ENCODE assay signal across 10 cellular contexts in genomic region chr11:46348566-46348981, GRCh38. TPM values are rescaled to one million over a fixed set of nuclear protein-coding genes. Genes with fewer than 3 reads are reported as not detected.
DNase-seq lines count a peak whose midpoint lies in the region; ATAC-seq and TF ChIP-seq lines count a peak whose summit lies in the region.
"Had no signal": no experiment of that assay in that cellular context is flagged by ENCODE, and none has a peak within 500 bp of the region (broad histone marks: within the 10 kb centered on the region; RNA-seq: fewer than 3 reads in every experiment).

No MANE protein-coding gene starts in this region.

- TF ChIP-seq CTCF in ascending aorta (IDR thresholded peaks at IDR 0.05) (no peak), right lobe of liver (IDR thresholded peaks at IDR 0.05) (no peak), transverse colon (IDR thresholded peaks at IDR 0.05) (no peak)

- H3K36me3 ChIP-seq in ascending aorta (no peaks in the 10 kb centered on the region), right lobe of liver (no peaks in the 10 kb centered on the region), transverse colon (no peaks in the 10 kb centered on the region)

- TF ChIP-seq POLR2A in right lobe of liver (IDR thresholded peaks at IDR 0.05), result no peak
- TF ChIP-seq POLR2A in transverse colon (IDR thresholded peaks at IDR 0.05), result no peak

- intact Hi-C loops in ascending aorta (cut with DNase I), result loop anchor here (5.0 kb wide), 2 partner anchors 189 to 226 kb away; partner anchors contain the start of gene PHF21A
- intact Hi-C loops in right lobe of liver (cut with DNase I), result no loop called here
- intact Hi-C loops in transverse colon (cut with DNase I; ENCODE audit: low total_unique reads), result no loop called here

- H3K9me3 ChIP-seq in ascending aorta (no peaks in the 10 kb centered on the region), right lobe of liver (no peaks in the 10 kb centered on the region), transverse colon (no peaks in the 10 kb centered on the region)

- DNase-seq in activated T-cell treated with anti-CD3 and anti-CD28 coated beads for 4 hours (peak; percentile 25), ascending aorta (ENCODE audit: low spot score in 2 of 2) (no peak), right lobe of liver (no peak), transverse colon (peak; percentile 39), GM19240 (ENCODE audit: insufficient read length, low spot score) (no peak), NCI-H510A (lab: John Stamatoyannopoulos, UW) (no peak)
- DNase-seq in activated T-cell treated with anti-CD3 and anti-CD28 coated beads, Interleukin-2, amount 50 U/mL, for 1 hour, result no peak

- no peak for TF ChIP-seq EP300 in transverse colon (IDR thresholded peaks at IDR 0.05; ENCODE audit: low read depth)

- in situ Hi-C loops in transverse colon (cut with MboI; ENCODE audit: low pct_ligation_motif_present in 1 of 4, low pct_unique_long_range_greater_than_20kb in 1 of 4, low sequenced_read_pairs in 3 of 4), result no loop called here

- peak overlapping the region; percentile 73 to 96 for H3K4me3 ChIP-seq in ascending aorta
- peak overlapping the region; percentile 71 to 82 (median 75) for H3K4me3 ChIP-seq in right lobe of liver
- H3K4me3 ChIP-seq in transverse colon, result peak overlapping the region; percentile 65 to 86 (median 71)

- 19% methylated on average over 3 of the region's 9 CpGs for WGBS in right lobe of liver (ENCODE audit: insufficient coverage, low coverage, low lambda C conversion rate, missing lambda C conversion rate)
- 30% methylated on average over 8 of the region's 9 CpGs; no CpG with 5 or more reads in 1 of the 2 donors for WGBS in transverse colon (ENCODE audit: low coverage in 1 of 2), 2 donors

- H3K4me1 ChIP-seq in ascending aorta (peaks cover 9 to 14% of the 10 kb centered on the region in 2 donors), right lobe of liver (peaks cover 0 to 14% (median 5%) of the 10 kb centered on the region in 4 donors), transverse colon (peaks cover 16 to 39% (median 26%) of the 10 kb centered on the region in 4 donors)

- H3K27me3 ChIP-seq in ascending aorta (no peaks in the 10 kb centered on the region), right lobe of liver (no peaks in the 10 kb centered on the region), transverse colon (no peaks in the 10 kb centered on the region)

- ATAC-seq in right lobe of liver, result no peak
- no peak for ATAC-seq in GM18907 (IDR thresholded peaks at IDR 0.05; ENCODE audit: unreplicated experiment)

- H3K27ac ChIP-seq in ascending aorta (no peak overlapping the region), right lobe of liver (peak overlapping the region in 1 of 3 donors; percentile 13), transverse colon (peak overlapping the region; percentile 6 to 76 (median 72))

RNA-seq across cellular contexts. Expression of gene DGKZ, which starts 1.3 kb away (rescaled TPM):
- 123 TPM for total RNA-seq in ascending aorta
- total RNA-seq in right lobe of liver, result 10 to 100 TPM; 10.7 to 57.9 (median 16.0) TPM
- total RNA-seq in transverse colon, result 100 to 1,000 TPM in 1 of 4 donors, 10 to 100 TPM in 3; 56.4 to 105 (median 67.7) TPM

RNA-seq across cellular contexts. Expression of gene MDK, which starts 32.9 kb away (rescaled TPM):
- 93.3 TPM for total RNA-seq in ascending aorta
- 1 to 10 TPM in 5 of 6 experiments, under 1 TPM in 1; 0.35 to 6.4 (median 4.2) TPM for total RNA-seq in right lobe of liver
- 100 to 1,000 TPM in 3 of 4 donors, 10 to 100 TPM in 1; 34.4 to 309 (median 180) TPM for total RNA-seq in transverse colon

RNA-seq across cellular contexts. Expression of gene CHRM4, which starts 43.0 kb away (rescaled TPM):
- total RNA-seq in ascending aorta (not detected), right lobe of liver (not detected), transverse colon (1 to 10 TPM in 1 of 4 donors, under 1 TPM in 1, not detected in 2; 0.82 to 3.3 TPM)
- total RNA-seq: lung microvascular endothelial cell, RPMI7951 had no signal

Comparison
In these comparisons a context has a peak if more than half of its experiments do, and no peak if none do; other contexts are left out.
1. DNase-seq: peak in activated T-cell treated with anti-CD3 and anti-CD28 coated beads for 4 hours (single experiment) and transverse colon (single experiment); none in activated T-cell treated with anti-CD3 and anti-CD28 coated beads, Interleukin-2, amount 50 U/mL, for 1 hour (single experiment), ascending aorta (0 of 2), right lobe of liver (0 of 3), GM19240 (single experiment) and NCI-H510A (single experiment).
2. H3K27ac ChIP-seq: peak in transverse colon (4 of 4); none in ascending aorta (0 of 2).
3. RNA of gene MDK, which starts 32.9 kb away (total RNA-seq): 34.4 to 309 TPM in transverse colon and 93.3 TPM in ascending aorta (single experiment); 0.35 to 6.4 TPM in right lobe of liver; every median in the first group is over 4 times any median in the second.
4. Peak in every context shown above with its lines, with median percentiles within 50 percentile points of each other: H3K4me3 ChIP-seq.